ENCODE assay signal across 15 cellular contexts in the genomic region with DNA sequence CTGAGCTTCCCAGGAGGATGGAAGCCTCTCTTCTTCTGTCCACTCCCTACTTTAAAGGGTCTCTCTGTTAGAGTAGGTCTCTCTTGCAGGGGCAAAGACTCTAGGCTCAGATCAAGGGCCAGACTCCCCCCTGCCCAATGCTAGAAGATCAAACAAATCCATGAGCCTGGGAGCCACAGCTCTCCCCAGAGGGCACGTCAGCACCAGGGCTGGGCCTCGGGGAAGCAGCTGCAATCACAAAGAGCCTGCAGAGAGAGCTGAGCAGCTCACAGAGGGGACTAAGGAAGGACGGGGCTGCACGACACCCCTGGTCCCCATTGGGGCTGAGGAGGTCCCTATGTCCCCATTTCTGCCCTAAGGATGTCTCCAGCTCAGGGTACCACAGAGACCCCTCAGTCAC. TPM values are rescaled to one million over a fixed set of nuclear protein-coding genes. Genes with fewer than 3 reads are reported as not detected.
"Had no signal": no experiment of that assay in that cellular context is flagged by ENCODE, and none has a peak within 500 bp of the region (broad histone marks: within the 10 kb centered on the region; RNA-seq: fewer than 3 reads in every experiment).

No MANE protein-coding gene starts in this region.

- DNase-seq: activated CD4-positive, alpha-beta T cell treated with anti-CD3 and anti-CD28 coated beads for 48 hours; activated CD8-positive, alpha-beta T cell treated with anti-CD3 and anti-CD28 coated beads, Interleukin-2, amount 10 ng/mL, durations not matched to agents 7 days and 5 days; activated naive CD4-positive, alpha-beta T cell treated with Interleukin-2 at 50 U/mL for 16 hours; body of pancreas; mammary epithelial cell; natural killer cell; transverse colon had no signal

- H3K36me3 ChIP-seq: transverse colon had no signal

- H3K4me1 Mint-ChIP-seq: natural killer cell had no signal

- ATAC-seq: activated CD8-positive, alpha-beta T cell treated with anti-CD3 and anti-CD28 coated beads, Interleukin-2, amount 10 ng/mL, durations not matched to agents 7 days and 5 days; body of pancreas; left lobe of liver; natural killer cell; SK-N-SH treated with all-trans-retinoic acid at 6 μM for 48 hours; WTC11 had no signal

- H3K27ac ChIP-seq: body of pancreas, transverse colon had no signal

- H3K4me3 Mint-ChIP-seq: activated CD8-positive, alpha-beta T cell treated with anti-CD3 and anti-CD28 coated beads, Interleukin-2, amount 10 ng/mL, durations not matched to agents 7 days and 5 days; activated T-helper 1 cell treated with anti-CD3 and anti-CD28 coated beads, Interleukin-12 subunit alpha, Interleukin-12 subunit beta, Interleukin-2, Interleukin-4 antibody, amounts not matched to agents 30 ng/mL and 10 ng/mL and 1 ng/mL, durations not matched to agents 14 hours and 24 hours and 36 hours; dendritic cell treated with granulocyte-macrophage colony-stimulating factor and Interleukin-4, amounts not matched to agents 40 ng/mL and 50 ng/mL, for 4 days; natural killer cell; T-helper 1 cell treated with Interleukin-12 subunit alpha and Interleukin-12 subunit beta and Interleukin-4 antibody, amounts not matched to agents 30 μg/mL and 1 μg/mL, for 36 hours; WTC11 had no signal

- H3K27ac Mint-ChIP-seq: activated CD8-positive, alpha-beta T cell treated with anti-CD3 and anti-CD28 coated beads, Interleukin-2, amount 10 ng/mL, durations not matched to agents 7 days and 5 days; activated T-helper 1 cell treated with anti-CD3 and anti-CD28 coated beads, Interleukin-12 subunit alpha, Interleukin-12 subunit beta, Interleukin-2, Interleukin-4 antibody, amounts not matched to agents 30 ng/mL and 10 ng/mL and 1 ng/mL, durations not matched to agents 14 hours and 24 hours and 36 hours; dendritic cell treated with granulocyte-macrophage colony-stimulating factor and Interleukin-4, amounts not matched to agents 40 ng/mL and 50 ng/mL, for 4 days; natural killer cell; T-helper 1 cell treated with Interleukin-12 subunit alpha and Interleukin-12 subunit beta and Interleukin-4 antibody, amounts not matched to agents 30 μg/mL and 1 μg/mL, for 36 hours; WTC11 had no signal

- H3K36me3 Mint-ChIP-seq: natural killer cell, WTC11 had no signal

- H3K9me3 Mint-ChIP-seq: activated T-helper 1 cell treated with anti-CD3 and anti-CD28 coated beads, Interleukin-12 subunit alpha, Interleukin-12 subunit beta, Interleukin-2, Interleukin-4 antibody, amounts not matched to agents 30 ng/mL and 10 ng/mL and 1 ng/mL, durations not matched to agents 14 hours and 24 hours and 36 hours; dendritic cell treated with granulocyte-macrophage colony-stimulating factor and Interleukin-4, amounts not matched to agents 40 ng/mL and 50 ng/mL, for 4 days; natural killer cell; T-helper 1 cell treated with Interleukin-12 subunit alpha and Interleukin-12 subunit beta and Interleukin-4 antibody, amounts not matched to agents 30 μg/mL and 1 μg/mL, for 36 hours; WTC11 had no signal

- H3K9me3 ChIP-seq: body of pancreas, transverse colon had no signal

- H3K4me3 ChIP-seq: body of pancreas, transverse colon had no signal

RNA-seq across cellular contexts. Expression of a gene that starts 3.9 kb away (rescaled TPM):
- total RNA-seq: activated CD8-positive, alpha-beta T cell treated with anti-CD3 and anti-CD28 coated beads, Interleukin-2, amount 10 ng/mL, durations not matched to agents 7 days and 5 days; activated T-helper 1 cell treated with anti-CD3 and anti-CD28 coated beads, Interleukin-12 subunit alpha, Interleukin-12 subunit beta, Interleukin-2, Interleukin-4 antibody, amounts not matched to agents 30 ng/mL and 10 ng/mL and 1 ng/mL, durations not matched to agents 14 hours and 24 hours and 36 hours; body of pancreas; glomerular endothelial cell; natural killer cell; osteoblast had no signal
